Comparison of ENCODE assay signal across 13 cellular contexts in genomic region chr18:27073404-27073830, GRCh38.
DNase-seq lines count a peak whose midpoint lies in the region; ATAC-seq, FAIRE-seq and TF ChIP-seq lines count a peak whose summit lies in the region.
"Had no signal": no experiment of that assay in that cellular context is flagged by ENCODE, and none has a peak within 500 bp of the region (broad histone marks: within the 10 kb centered on the region; RNA-seq: fewer than 3 reads in every experiment).

No MANE protein-coding gene starts in this region.

- no peaks in the 10 kb centered on the region for H3K9me3 ChIP-seq in DOHH2 (ENCODE audit: control insufficient read depth, insufficient read depth, low read length)

- H3K4me3 Mint-ChIP-seq in activated T-helper 2 cell treated with anti-CD3 and anti-CD28 coated beads, Interferon-gamma antibody, Interleukin-2, Interleukin-4, amounts not matched to agents 10 μg/mL and 5 μg/mL and 100 μg/mL, durations not matched to agents 14 hours and 24 hours and 36 hours (ENCODE audit: low read depth) = no peak overlapping the region
- H3K4me3 Mint-ChIP-seq: naive B cell had no signal

- H3F3A ChIP-seq in DOHH2 (ENCODE audit: control insufficient read depth, insufficient read depth) = 0 out of 2 replicates have a peak, but pooled peaks cover 3% of the 10 kb centered on the region

- H3K36me3 ChIP-seq in DOHH2 (ENCODE audit: control insufficient read depth, low read length) = no peaks in the 10 kb centered on the region

- no peaks in the 10 kb centered on the region for H3K4me1 Mint-ChIP-seq in activated T-helper 2 cell treated with anti-CD3 and anti-CD28 coated beads, Interferon-gamma antibody, Interleukin-2, Interleukin-4, amounts not matched to agents 10 μg/mL and 5 μg/mL and 100 μg/mL, durations not matched to agents 14 hours and 24 hours and 36 hours (ENCODE audit: low read depth)
- H3K4me1 Mint-ChIP-seq: naive B cell had no signal

- H3K4me2 ChIP-seq in DOHH2 (ENCODE audit: low read length) = peak overlapping the region; percentile 68

- intact Hi-C loops in head of caudate nucleus (cut with DNase I) = no loop called here
- intact Hi-C loops in activated T-helper 2 cell treated with anti-CD3 and anti-CD28 coated beads, Interferon-gamma antibody, Interleukin-2, Interleukin-4, amounts not matched to agents 10 μg/mL and 5 μg/mL and 100 μg/mL, durations not matched to agents 14 hours and 24 hours and 36 hours (cut with micrococcal nuclease) = no loop called here

- no peaks in the 10 kb centered on the region for H4K20me1 ChIP-seq in DOHH2 (ENCODE audit: control insufficient read depth, insufficient read depth, low read depth, low read length)

- no peaks in the 10 kb centered on the region for H3K9me2 ChIP-seq in DOHH2 (replicated peaks; ENCODE audit: control insufficient read depth, low read length)

- no peaks in the 10 kb centered on the region for H3K36me3 Mint-ChIP-seq in activated T-helper 2 cell treated with anti-CD3 and anti-CD28 coated beads, Interferon-gamma antibody, Interleukin-2, Interleukin-4, amounts not matched to agents 10 μg/mL and 5 μg/mL and 100 μg/mL, durations not matched to agents 14 hours and 24 hours and 36 hours (ENCODE audit: low read depth)
- H3K36me3 Mint-ChIP-seq: naive B cell had no signal

- H3K27ac ChIP-seq in DOHH2 (ENCODE audit: low read depth, low read length) = peak overlapping the region; percentile 71

- peak overlapping the region; percentile 58 for H3K4me3 ChIP-seq in DOHH2 (ENCODE audit: low read length)

- H3K27ac Mint-ChIP-seq in activated T-helper 2 cell treated with anti-CD3 and anti-CD28 coated beads, Interferon-gamma antibody, Interleukin-2, Interleukin-4, amounts not matched to agents 10 μg/mL and 5 μg/mL and 100 μg/mL, durations not matched to agents 14 hours and 24 hours and 36 hours = no peak overlapping the region
- H3K27ac Mint-ChIP-seq: naive B cell had no signal

- peaks cover 35% of the 10 kb centered on the region for H3K4me1 ChIP-seq in DOHH2 (ENCODE audit: control insufficient read depth, low read length)

- no peaks in the 10 kb centered on the region for H3K27me3 ChIP-seq in DOHH2 (ENCODE audit: control insufficient read depth, low read length)

- DNase-seq in GM19239 (ENCODE audit: insufficient read length, low spot score) (peak; percentile 3), head of caudate nucleus (no peak), NCI-H69 (lab: John Stamatoyannopoulos, UW) (no peak)
- DNase-seq in stimulated activated naive CD8-positive, alpha-beta T cell treated with anti-CD3 and anti-CD28 coated beads, Interleukin-15, Interleukin-2, amounts not matched to agents 100 U/mL and 50 U/mL, for 24 hours = no peak
- DNase-seq in activated T-helper 2 cell treated with anti-CD3 and anti-CD28 coated beads, Interferon-gamma antibody, Interleukin-2, Interleukin-4, amounts not matched to agents 10 μg/mL and 5 μg/mL and 100 μg/mL, durations not matched to agents 14 hours and 24 hours and 36 hours (ENCODE audit: low spot score) = no peak
- DNase-seq: activated T-cell treated with anti-CD3 and anti-CD28 coated beads, Interleukin-2, amount 50 U/mL, for 48 hours; erythroblast; naive B cell; NCI-H1694 had no signal

- no peak for TF ChIP-seq CTCF in DOHH2 (IDR thresholded peaks at IDR 0.05; ENCODE audit: low read depth, low read length, poor library complexity, severe bottlenecking)

- FAIRE-seq in GM19239 (lab: Jason Lieb, UNC) = no peak
- FAIRE-seq: A204.1 had no signal

- no peaks in the 10 kb centered on the region for H3K9me3 Mint-ChIP-seq in activated T-helper 2 cell treated with anti-CD3 and anti-CD28 coated beads, Interferon-gamma antibody, Interleukin-2, Interleukin-4, amounts not matched to agents 10 μg/mL and 5 μg/mL and 100 μg/mL, durations not matched to agents 14 hours and 24 hours and 36 hours

- H3K79me2 ChIP-seq in DOHH2 (ENCODE audit: control insufficient read depth, low read length) = no peaks in the 10 kb centered on the region

- ATAC-seq in HG02623 (IDR thresholded peaks at IDR 0.05; ENCODE audit: unreplicated experiment) (peak; percentile 96), HG03354 (IDR thresholded peaks at IDR 0.05; ENCODE audit: poor library complexity, severe bottlenecking, unreplicated experiment) (peak; percentile 96)
- ATAC-seq in stimulated activated naive CD8-positive, alpha-beta T cell treated with anti-CD3 and anti-CD28 coated beads, Interleukin-15, Interleukin-2, amounts not matched to agents 100 U/mL and 50 U/mL, for 24 hours = no peak

- no peaks in the 10 kb centered on the region for H3K27me3 Mint-ChIP-seq in activated T-helper 2 cell treated with anti-CD3 and anti-CD28 coated beads, Interferon-gamma antibody, Interleukin-2, Interleukin-4, amounts not matched to agents 10 μg/mL and 5 μg/mL and 100 μg/mL, durations not matched to agents 14 hours and 24 hours and 36 hours (ENCODE audit: low read depth)
- H3K27me3 Mint-ChIP-seq: naive B cell had no signal
